ENCODE assay signal across 12 cellular contexts in the genomic region with DNA sequence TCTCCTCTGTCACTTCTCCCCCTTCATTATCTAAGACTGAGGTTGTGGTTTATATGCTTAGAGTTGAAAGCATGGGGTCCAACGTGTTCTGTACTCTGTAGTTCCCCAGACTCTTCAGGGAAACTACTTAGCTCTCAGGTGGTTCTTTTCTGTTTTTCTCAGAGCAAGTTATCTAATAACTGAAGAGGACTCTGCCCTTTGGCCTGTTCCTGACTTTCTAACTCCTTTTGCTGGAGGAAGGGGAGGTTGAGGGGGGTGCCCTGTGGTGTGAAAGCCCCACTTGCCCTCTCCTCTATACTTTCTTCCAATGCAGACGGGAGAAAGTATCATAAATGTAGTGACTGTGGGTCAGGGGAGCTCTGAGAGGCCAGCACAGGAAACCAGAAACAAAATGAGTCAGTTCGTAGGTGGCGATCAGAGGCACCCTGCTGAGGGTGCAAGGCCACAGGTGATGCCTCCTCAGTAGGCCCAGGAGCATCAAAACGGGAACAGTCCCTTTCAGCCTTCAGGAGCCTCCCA. TPM values are rescaled to one million over a fixed set of nuclear protein-coding genes. Genes with fewer than 3 reads are reported as not detected.
DNase-seq lines count a peak whose midpoint lies in the region; ATAC-seq and TF ChIP-seq lines count a peak whose summit lies in the region.
"Had no signal": no experiment of that assay in that cellular context is flagged by ENCODE, and none has a peak within 500 bp of the region (broad histone marks: within the 10 kb centered on the region; RNA-seq: fewer than 3 reads in every experiment).

No MANE protein-coding gene starts in this region.

- no peaks in the 10 kb centered on the region for H3K9me3 Mint-ChIP-seq in activated naive CD4-positive, alpha-beta T cell treated with anti-CD3 and anti-CD28 coated beads, Interleukin-2, amount 10 ng/mL, durations not matched to agents 7 days and 5 days
- no peaks in the 10 kb centered on the region for H3K9me3 Mint-ChIP-seq in activated naive CD8-positive, alpha-beta T cell treated with anti-CD3 and anti-CD28 coated beads, Interleukin-2, amount 50 U/mL, for 24 hours
- no peaks in the 10 kb centered on the region for H3K9me3 Mint-ChIP-seq in stimulated activated naive B cell treated with anti-CD40 and anti-IgM and Interleukin-4, amounts not matched to agents 10 μg/mL and 1 μg/mL and 100 μg/mL, for 72 hours
- H3K9me3 Mint-ChIP-seq in osteocyte (ENCODE audit: unreplicated experiment) = no peaks in the 10 kb centered on the region

- peaks cover 33% of the 10 kb centered on the region for H3K36me3 Mint-ChIP-seq in activated naive CD4-positive, alpha-beta T cell treated with anti-CD3 and anti-CD28 coated beads, Interleukin-2, amount 10 ng/mL, durations not matched to agents 7 days and 5 days
- peaks cover 56% of the 10 kb centered on the region for H3K36me3 Mint-ChIP-seq in activated naive CD8-positive, alpha-beta T cell treated with anti-CD3 and anti-CD28 coated beads, Interleukin-2, amount 50 U/mL, for 24 hours (ENCODE audit: low read depth)
- peaks cover 32 to 38% of the 10 kb centered on the region in 2 donors for H3K36me3 Mint-ChIP-seq in stimulated activated naive B cell treated with anti-CD40 and anti-IgM and Interleukin-4, amounts not matched to agents 10 μg/mL and 1 μg/mL and 100 μg/mL, for 72 hours
- peaks cover 15% of the 10 kb centered on the region for H3K36me3 Mint-ChIP-seq in osteocyte (ENCODE audit: unreplicated experiment)

- H3K27ac Mint-ChIP-seq in activated naive CD4-positive, alpha-beta T cell treated with anti-CD3 and anti-CD28 coated beads, Interleukin-2, amount 10 ng/mL, durations not matched to agents 7 days and 5 days = peak overlapping the region; percentile 80
- peak overlapping the region; percentile 96 for H3K27ac Mint-ChIP-seq in activated naive CD8-positive, alpha-beta T cell treated with anti-CD3 and anti-CD28 coated beads, Interleukin-2, amount 50 U/mL, for 24 hours
- H3K27ac Mint-ChIP-seq in stimulated activated naive B cell treated with anti-CD40 and anti-IgM and Interleukin-4, amounts not matched to agents 10 μg/mL and 1 μg/mL and 100 μg/mL, for 72 hours = peak overlapping the region; percentile 88
- no peak overlapping the region for H3K27ac Mint-ChIP-seq in osteocyte (ENCODE audit: unreplicated experiment)

- no peak for TF ChIP-seq CTCF in osteocyte (IDR thresholded peaks at IDR 0.05)

- peak; percentile 50 for ATAC-seq in HG02885 (IDR thresholded peaks at IDR 0.05; ENCODE audit: poor library complexity, unreplicated experiment)
- peak; percentile 87 for ATAC-seq in activated naive CD8-positive, alpha-beta T cell treated with anti-CD3 and anti-CD28 coated beads, Interleukin-2, amount 50 U/mL, for 24 hours
- peak; percentile 71 to 78 for ATAC-seq in stimulated activated naive B cell treated with anti-CD40 and anti-IgM and Interleukin-4, amounts not matched to agents 10 μg/mL and 1 μg/mL and 100 μg/mL, for 72 hours (replicated peaks)

- H3K27me3 Mint-ChIP-seq in activated naive CD4-positive, alpha-beta T cell treated with anti-CD3 and anti-CD28 coated beads, Interleukin-2, amount 10 ng/mL, durations not matched to agents 7 days and 5 days = no peaks in the 10 kb centered on the region
- H3K27me3 Mint-ChIP-seq in activated naive CD8-positive, alpha-beta T cell treated with anti-CD3 and anti-CD28 coated beads, Interleukin-2, amount 50 U/mL, for 24 hours = no peaks in the 10 kb centered on the region
- H3K27me3 Mint-ChIP-seq in stimulated activated naive B cell treated with anti-CD40 and anti-IgM and Interleukin-4, amounts not matched to agents 10 μg/mL and 1 μg/mL and 100 μg/mL, for 72 hours = no peaks in the 10 kb centered on the region
- H3K27me3 Mint-ChIP-seq in osteocyte (ENCODE audit: unreplicated experiment) = no peaks in the 10 kb centered on the region

- no peak for DNase-seq in activated naive CD4-positive, alpha-beta T cell treated with anti-CD3 and anti-CD28 coated beads, Interleukin-2, amount 10 ng/mL, durations not matched to agents 7 days and 5 days
- DNase-seq in activated naive CD4-positive, alpha-beta T cell treated with anti-CD3 and anti-CD28 coated beads, Interleukin-2, amount 50 U/mL, for 16 hours = no peak
- no peak for DNase-seq in activated naive CD8-positive, alpha-beta T cell treated with anti-CD3 and anti-CD28 coated beads, Interleukin-2, amount 50 U/mL, for 24 hours
- no peak for DNase-seq in stimulated activated naive B cell treated with anti-CD40 and anti-IgM and Interleukin-4, amounts not matched to agents 10 μg/mL and 1 μg/mL and 100 μg/mL, for 72 hours
- DNase-seq in NCI-H526 (lab: John Stamatoyannopoulos, UW) (no peak), NCI-H524 (lab: John Stamatoyannopoulos, UW) (no peak), osteocyte (ENCODE audit: extremely low spot score, unreplicated experiment) (no peak)
- DNase-seq: brain microvascular endothelial cell, H7, MM.1S had no signal

- H3K4me1 Mint-ChIP-seq in activated naive CD4-positive, alpha-beta T cell treated with anti-CD3 and anti-CD28 coated beads, Interleukin-2, amount 10 ng/mL, durations not matched to agents 7 days and 5 days = peaks cover 66% of the 10 kb centered on the region
- peaks cover 39% of the 10 kb centered on the region for H3K4me1 Mint-ChIP-seq in activated naive CD8-positive, alpha-beta T cell treated with anti-CD3 and anti-CD28 coated beads, Interleukin-2, amount 50 U/mL, for 24 hours
- H3K4me1 Mint-ChIP-seq in stimulated activated naive B cell treated with anti-CD40 and anti-IgM and Interleukin-4, amounts not matched to agents 10 μg/mL and 1 μg/mL and 100 μg/mL, for 72 hours = peaks cover 38 to 51% of the 10 kb centered on the region in 2 donors
- peaks cover 22% of the 10 kb centered on the region for H3K4me1 Mint-ChIP-seq in osteocyte (ENCODE audit: unreplicated experiment)

- no peak overlapping the region for H3K4me3 Mint-ChIP-seq in activated naive CD4-positive, alpha-beta T cell treated with anti-CD3 and anti-CD28 coated beads, Interleukin-2, amount 10 ng/mL, durations not matched to agents 7 days and 5 days
- H3K4me3 Mint-ChIP-seq in activated naive CD8-positive, alpha-beta T cell treated with anti-CD3 and anti-CD28 coated beads, Interleukin-2, amount 50 U/mL, for 24 hours = no peak overlapping the region
- H3K4me3 Mint-ChIP-seq in stimulated activated naive B cell treated with anti-CD40 and anti-IgM and Interleukin-4, amounts not matched to agents 10 μg/mL and 1 μg/mL and 100 μg/mL, for 72 hours = peak overlapping the region; percentile 35 to 49
- no peak overlapping the region for H3K4me3 Mint-ChIP-seq in osteocyte (ENCODE audit: unreplicated experiment)

- CTCF ChIA-PET in activated naive CD4-positive, alpha-beta T cell treated with anti-CD3 and anti-CD28 coated beads, Interleukin-2, amount 10 ng/mL, durations not matched to agents 7 days and 5 days (lab: Charles Lee) = interaction anchor here (0.8 to 3.7 kb wide), 8 partner anchors 14 to 57 kb away, joined by 3 to 21 read pairs (median 4); partner anchors contain the start of genes PMF1 and SEMA4A

RNA-seq across cellular contexts. Expression of gene SLC25A44, which starts 5.0 kb away (rescaled TPM):
- total RNA-seq in osteocyte = 20.2 and 23.4 TPM in 2 replicates

RNA-seq across cellular contexts. Expression of gene PMF1, which starts 13.9 kb away (rescaled TPM):
- 54.1 and 57.0 TPM in 2 replicates for total RNA-seq in osteocyte

RNA-seq across cellular contexts. Expression of gene BGLAP, which starts 43.1 kb away (rescaled TPM):
- 0.52 TPM in 1 of 2 replicates, not detected in the other for total RNA-seq in osteocyte
- total RNA-seq: frontal cortex had no signal

RNA-seq across cellular contexts. Expression of gene SEMA4A, which starts 45.5 kb away (rescaled TPM):
- total RNA-seq in osteocyte = 1.6 and 1.8 TPM in 2 replicates

RNA-seq across cellular contexts. Expression of gene PAQR6, which starts 49.0 kb away (rescaled TPM):
- total RNA-seq in osteocyte = 12.0 and 12.5 TPM in 2 replicates

Comparison
In these comparisons a context has a peak if more than half of its experiments do, and no peak if none do; other contexts are left out.
1. H3K4me3 Mint-ChIP-seq: peak in stimulated activated naive B cell treated with anti-CD40 and anti-IgM and Interleukin-4, amounts not matched to agents 10 μg/mL and 1 μg/mL and 100 μg/mL, for 72 hours (2 of 2); none in activated naive CD4-positive, alpha-beta T cell treated with anti-CD3 and anti-CD28 coated beads, Interleukin-2, amount 10 ng/mL, durations not matched to agents 7 days and 5 days (single experiment), activated naive CD8-positive, alpha-beta T cell treated with anti-CD3 and anti-CD28 coated beads, Interleukin-2, amount 50 U/mL, for 24 hours (single experiment) and osteocyte (single experiment).
2. Peak in every context shown above with its lines, with median percentiles within 50 percentile points of each other: ATAC-seq.